Comparison of ENCODE assay signal across 7 cellular contexts in genomic region chr11:783581-784015, GRCh38. TPM values are rescaled to one million over a fixed set of nuclear protein-coding genes. Genes with fewer than 3 reads are reported as not detected.
DNase-seq lines count a peak whose midpoint lies in the region; ATAC-seq and TF ChIP-seq lines count a peak whose summit lies in the region.

No MANE protein-coding gene starts in this region.

- H3K27me3 Mint-ChIP-seq in CD14-positive monocyte (ENCODE audit: low read depth in 3 of 3), result peaks cover 4 to 29% (median 8%) of the 10 kb centered on the region in 3 donors

- H3K4me3 ChIP-seq in coronary artery, result peak overlapping the region; percentile 30

- H3K9me3 Mint-ChIP-seq in CD14-positive monocyte, result peaks cover 0 to 2% (median 0%) of the 10 kb centered on the region in 7 donors

- no peak overlapping the region for H3K27ac Mint-ChIP-seq in CD14-positive monocyte

- TF ChIP-seq CTCF in GM12874 (IDR thresholded peaks at IDR 0.05; ENCODE audit: insufficient read depth, low read depth, low read length) (peak; percentile 66), coronary artery (IDR thresholded peaks at IDR 0.05) (peak; percentile 49), CD14-positive monocyte (IDR thresholded peaks at IDR 0.05) (no peak)

- no peak for ATAC-seq in left lobe of liver

- DNase-seq in NCI-H524 treated with DMSO at 0.1 percent for 48 hours (lab: John Stamatoyannopoulos, UW) (peak; percentile 81), coronary artery (ENCODE audit: low spot score) (no peak), left lobe of liver (ENCODE audit: low spot score) (peak; percentile 48), substantia nigra (lab: John Stamatoyannopoulos, UW) (peak in 41 of 49 donors; percentile 24 to 88 (median 70)), GDM1 (lab: John Stamatoyannopoulos, UW) (no peak), CD14-positive monocyte (ENCODE audit: low spot score) (no peak)

- peaks cover 14% of the 10 kb centered on the region for H3K4me1 Mint-ChIP-seq in CD14-positive monocyte

- H3K27ac ChIP-seq in coronary artery, result peak overlapping the region in 1 of 2 donors; percentile 26
- H3K27ac ChIP-seq in substantia nigra (ENCODE audit: low read depth, low read length, poor library complexity, severe bottlenecking), result peak overlapping the region; percentile 49

- H3K36me3 Mint-ChIP-seq in CD14-positive monocyte, result peaks cover 9 to 15% of the 10 kb centered on the region in 2 donors

- no peak overlapping the region for H3K4me3 Mint-ChIP-seq in CD14-positive monocyte

- intact Hi-C loops in CD14-positive monocyte (cut with micrococcal nuclease), result no loop called here

RNA-seq across cellular contexts. Expression of gene CEND1, which starts 6.3 kb away (rescaled TPM):
- total RNA-seq in left lobe of liver, result 0.43 TPM
- polyA plus RNA-seq in CD14-positive monocyte, result not detected

RNA-seq across cellular contexts. Expression of gene GATD1, which starts 6.3 kb away (rescaled TPM):
- 31.7 TPM for total RNA-seq in left lobe of liver
- polyA plus RNA-seq in CD14-positive monocyte, result 1 to 10 TPM; 4.5 to 4.6 TPM

RNA-seq across cellular contexts. Expression of gene SLC25A22, which starts 14.5 kb away (rescaled TPM):
- 51.4 TPM for total RNA-seq in left lobe of liver
- polyA plus RNA-seq in CD14-positive monocyte, result 1 to 10 TPM; 4.4 to 5.6 TPM

RNA-seq across cellular contexts. Expression of gene PIDD1, which starts 21.4 kb away (rescaled TPM):
- total RNA-seq in left lobe of liver, result 14.9 TPM
- 1 to 10 TPM; 1.6 to 2.6 TPM for polyA plus RNA-seq in CD14-positive monocyte

RNA-seq across cellular contexts. Expression of gene RPLP2, which starts 26.2 kb away (rescaled TPM):
- 511 TPM for total RNA-seq in left lobe of liver
- 100 to 1,000 TPM; 879 to 990 TPM for polyA plus RNA-seq in CD14-positive monocyte

Comparison
In these comparisons a context has a peak if more than half of its experiments do, and no peak if none do; other contexts are left out.
1. DNase-seq: peak in NCI-H524 treated with DMSO at 0.1 percent for 48 hours (single experiment), left lobe of liver (single experiment) and substantia nigra (41 of 49); none in coronary artery (single experiment), GDM1 (single experiment) and CD14-positive monocyte (single experiment).